3 cellular contexts compared by ENCODE assay signal in the genomic region with DNA sequence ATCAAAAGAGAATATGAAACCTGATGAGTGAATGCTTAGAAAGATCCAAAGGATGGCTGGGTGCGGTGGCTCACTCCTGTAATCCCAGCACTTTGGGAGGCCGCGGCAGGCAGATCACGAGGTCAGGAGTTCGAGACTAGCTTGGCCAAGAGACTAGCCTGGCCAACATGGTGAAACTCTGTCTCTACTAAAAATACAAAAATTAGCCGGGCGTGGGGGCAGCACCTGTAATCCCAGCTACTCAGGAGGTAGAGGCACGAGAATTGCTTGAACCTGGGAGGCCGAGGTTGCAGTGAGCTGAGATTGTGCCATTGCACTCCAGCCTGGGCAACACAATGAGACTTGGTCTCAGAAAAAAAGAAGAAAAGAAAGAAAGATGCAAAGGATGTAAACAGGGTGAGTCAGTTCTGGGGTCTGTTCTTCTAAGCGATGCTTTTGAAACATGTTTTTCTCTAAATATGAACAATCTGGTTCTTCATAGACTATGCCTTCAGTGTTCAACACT. TPM values are rescaled to one million over a fixed set of nuclear protein-coding genes. Genes with fewer than 3 reads are reported as not detected.
"Had no signal": no experiment of that assay in that cellular context is flagged by ENCODE, and none has a peak within 500 bp of the region (broad histone marks: within the 10 kb centered on the region; RNA-seq: fewer than 3 reads in every experiment).

No MANE protein-coding gene starts in this region.

RNA-seq across cellular contexts. Expression of a gene that starts 12.1 kb away (rescaled TPM):
- total RNA-seq: OCI-LY7, Peyer's patch, Right ventricle myocardium superior had no signal
